20 cellular contexts compared by ENCODE assay signal in the genomic region with DNA sequence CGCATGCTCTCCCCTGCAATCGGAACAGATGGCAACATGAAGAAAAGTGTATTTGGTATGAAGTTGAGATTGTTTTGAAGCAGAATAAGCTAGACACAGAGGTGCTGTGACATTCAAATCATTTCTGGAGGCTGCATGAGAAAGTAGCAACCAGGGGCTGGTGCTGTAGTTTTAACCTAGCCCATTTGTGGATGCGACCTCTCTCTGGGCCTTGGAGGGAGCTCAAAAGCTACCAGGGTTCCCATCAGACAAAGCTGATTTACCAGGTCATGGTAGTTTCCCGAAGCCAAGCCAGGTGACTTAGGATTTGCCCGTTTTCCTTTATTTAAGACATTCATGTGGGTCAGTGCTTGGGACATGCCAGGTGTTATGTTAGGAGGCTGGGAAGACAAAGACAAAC.
DNase-seq lines count a peak whose midpoint lies in the region; ATAC-seq, FAIRE-seq and TF ChIP-seq lines count a peak whose summit lies in the region.
"Had no signal": no experiment of that assay in that cellular context is flagged by ENCODE, and none has a peak within 500 bp of the region (broad histone marks: within the 10 kb centered on the region; RNA-seq: fewer than 3 reads in every experiment).

No MANE protein-coding gene starts in this region.

- H3K36me3 ChIP-seq in right lobe of liver (no peaks in the 10 kb centered on the region), HepG2 (replicated peaks in 1 of 2; ENCODE audit: control insufficient read depth in 1 of 2, insufficient read depth in 2 of 2, low read length in 2 of 2) (no peaks in the 10 kb centered on the region), PC-9 (ENCODE audit: low read depth) (no peaks in the 10 kb centered on the region)
- H3K36me3 ChIP-seq: HAP-1, SJCRH30 had no signal

- no peaks in the 10 kb centered on the region for H3K36me3 Mint-ChIP-seq in nephron progenitor cell (ENCODE audit: low read depth)
- H3K36me3 Mint-ChIP-seq: CD4-positive, alpha-beta memory T cell; IgD-negative memory B cell had no signal

- H3K27me3 ChIP-seq in right lobe of liver (no peaks in the 10 kb centered on the region), HepG2 (ENCODE audit: control insufficient read depth in 1 of 2, insufficient read depth in 2 of 2, low read length in 2 of 2) (peaks cover 21 to 76% of the 10 kb centered on the region in 2 experiments), PC-9 (ENCODE audit: insufficient read depth, low read depth) (peaks cover 35% of the 10 kb centered on the region)

- no peak overlapping the region for H3K4me2 ChIP-seq in HepG2 (ENCODE audit: low read depth, low read length)
- peak overlapping the region; percentile 94; the same call in 1 of the 2 replicates for H3K4me2 ChIP-seq in PC-9

- WGBS in right lobe of liver (ENCODE audit: insufficient coverage, low coverage, low lambda C conversion rate, missing lambda C conversion rate) = 88% methylated on average over 5 of the region's 5 CpGs
- 38% methylated on average over 5 of the region's 5 CpGs for WGBS in HepG2 (ENCODE audit: low lambda C conversion rate)

- H3K4me3 Mint-ChIP-seq in nephron progenitor cell = no peak overlapping the region

- FAIRE-seq in HepG2 (lab: Jason Lieb, UNC) = no peak
- FAIRE-seq: G401.6, GM12892, GM18507 had no signal

- peak in 2 of 3 donors; percentile 2 to 3 for DNase-seq in right lobe of liver
- DNase-seq in HepG2 (ENCODE audit: low spot score) = no peak
- DNase-seq in PC-9 = no peak
- DNase-seq in nephron progenitor cell = no peak
- no peak for DNase-seq in sciatic nerve (ENCODE audit: low spot score)
- DNase-seq in ureter (ENCODE audit: low spot score) = no peak
- DNase-seq in DMS 273 treated with DMSO at 0.1 percent for 48 hours (lab: John Stamatoyannopoulos, UW) = no peak
- DNase-seq: Caco-2; CD4-positive, alpha-beta memory T cell; DMS153; NCI-H2029; NCI-H2227 treated with DMSO at 0.1 percent for 48 hours; NCI-H748 treated with DMSO at 0.1 percent for 48 hours had no signal

- ATAC-seq in right lobe of liver = no peak
- no peak for ATAC-seq in HepG2
- ATAC-seq in sciatic nerve = no peak

- H3K4me3 ChIP-seq in right lobe of liver = no peak overlapping the region
- H3K4me3 ChIP-seq in HepG2 (replicated peaks in 1 of 3; ENCODE audit: insufficient read depth in 1 of 3, low read depth in 2 of 3, low read length in 3 of 3) = no peak overlapping the region
- H3K4me3 ChIP-seq in PC-9 = no peak overlapping the region
- H3K4me3 ChIP-seq: HAP-1 had no signal

- H3K9me2 ChIP-seq in PC-9 (ENCODE audit: insufficient read depth) = no peaks in the 10 kb centered on the region

- no peaks in the 10 kb centered on the region for H3K9me3 Mint-ChIP-seq in nephron progenitor cell
- H3K9me3 Mint-ChIP-seq: CD4-positive, alpha-beta memory T cell had no signal

- peaks cover 7% of the 10 kb centered on the region; the same call in 1 of the 2 replicates for H3F3A ChIP-seq in PC-9 (ENCODE audit: insufficient read depth, low read depth)

- no peaks in the 10 kb centered on the region for H3K4me1 Mint-ChIP-seq in nephron progenitor cell

- H3K79me2 ChIP-seq in HepG2 (ENCODE audit: insufficient read depth, low read length) (no peaks in the 10 kb centered on the region), PC-9 (ENCODE audit: low read depth) (no peaks in the 10 kb centered on the region)

- BruUV-seq in HepG2 (replicated peaks; lab: Mats Ljungman, UMichigan) (no TSS peak), PC-9 (replicated peaks; lab: Mats Ljungman, UMichigan) (no TSS peak)

- POLR2A ChIA-PET in HepG2 (lab: Yijun Ruan, JAX) = no interaction called here
- POLR2A ChIA-PET in PC-9 (lab: Charles Lee; ENCODE audit: unreplicated experiment) = interaction anchor here (0.5 to 0.6 kb wide), 2 partner anchors 34 to 264 kb away, joined by 3 to 9 read pairs; no protein-coding TSS in a partner anchor

- no peak overlapping the region for H3K27ac ChIP-seq in right lobe of liver
- H3K27ac ChIP-seq in HepG2 (ENCODE audit: extremely low read length, insufficient read depth, low read length) = no peak overlapping the region
- no peak overlapping the region for H3K27ac ChIP-seq in PC-9
- H3K27ac ChIP-seq: GM23248, SJCRH30 had no signal

- TF ChIP-seq POLR2A in right lobe of liver (IDR thresholded peaks at IDR 0.05) (no peak), HepG2 (IDR thresholded peaks at IDR 0.05; ENCODE audit: insufficient read depth in 1 of 2, low read depth in 2 of 2, low read length in 2 of 2) (no peak)

- no peaks in the 10 kb centered on the region for H3K9me3 ChIP-seq in right lobe of liver
- H3K9me3 ChIP-seq in HepG2 (ENCODE audit: low read length) = no peaks in the 10 kb centered on the region
- no peaks in the 10 kb centered on the region for H3K9me3 ChIP-seq in PC-9 (ENCODE audit: insufficient read depth, low read depth)
- H3K9me3 ChIP-seq: Caco-2, HAP-1, SJCRH30 had no signal

- CTCF ChIA-PET in HepG2 (lab: Yijun Ruan, JAX; ENCODE audit: low intra/inter-chr PET ratio, low total read pairs) (interaction anchor here (1.7 kb wide), 1 partner anchor 14 kb away, joined by 5 read pairs; no protein-coding TSS in a partner anchor), PC-9 (lab: Charles Lee) (interaction anchor here (0.6 kb wide), 2 partner anchors 208 to 415 kb away, joined by 3 to 5 read pairs; no protein-coding TSS in a partner anchor)

- no peak for TF ChIP-seq EP300 in HepG2 (IDR thresholded peaks at IDR 0.05; ENCODE audit: low read depth in 2 of 2, low read length in 2 of 2)
- TF ChIP-seq EP300 in HepG2 (CRISPR knock-in tag; IDR thresholded peaks at IDR 0.05; ENCODE audit: borderline replicate concordance) = no peak

- H3K27ac Mint-ChIP-seq in nephron progenitor cell = peak overlapping the region; percentile 14
- H3K27ac Mint-ChIP-seq: CD4-positive, alpha-beta memory T cell; IgD-negative memory B cell had no signal

- no peak overlapping the region for H2AFZ ChIP-seq in HepG2 (ENCODE audit: low read length)
- no peak overlapping the region for H2AFZ ChIP-seq in PC-9
- H2AFZ ChIP-seq: GM23248 had no signal

- intact Hi-C loops in right lobe of liver (cut with DNase I) (no loop called here), HepG2 (cut with micrococcal nuclease; ENCODE audit: unreplicated experiment) (no loop called here), PC-9 (cut with micrococcal nuclease; ENCODE audit: unreplicated experiment) (no loop called here), sciatic nerve (cut with DNase I) (no loop called here)

- peaks cover 62% of the 10 kb centered on the region for H3K27me3 Mint-ChIP-seq in nephron progenitor cell (ENCODE audit: low read depth, poor library complexity)

- in situ Hi-C loops in HepG2 (cut with HindIII; ENCODE audit: extremely low pct_ligation_motif_present, low pct_unique_long_range_greater_than_20kb) = no loop called here

- no peak overlapping the region for H3K9ac ChIP-seq in HepG2 (ENCODE audit: insufficient read depth, low read depth, low read length)
- H3K9ac ChIP-seq: GM23248 had no signal

- TF ChIP-seq CTCF in right lobe of liver (IDR thresholded peaks at IDR 0.05) (no peak), HepG2 (CRISPR knock-in tag; IDR thresholded peaks at IDR 0.05) (no peak), PC-9 (conservative IDR thresholded peaks at IDR 0.05) (no peak), nephron progenitor cell (IDR thresholded peaks at IDR 0.05) (no peak)

- H4K20me1 ChIP-seq in HepG2 (ENCODE audit: insufficient read depth, low read length) (no peaks in the 10 kb centered on the region; the same call in 1 of the 2 replicates), PC-9 (ENCODE audit: insufficient read depth) (no peaks in the 10 kb centered on the region)

- no peak for TF ChIP-seq RAD21 in HepG2 (CRISPR knock-in tag; IDR thresholded peaks at IDR 0.05)

- peaks cover 0 to 5% (median 0%) of the 10 kb centered on the region in 4 donors for H3K4me1 ChIP-seq in right lobe of liver
- peaks cover 13% of the 10 kb centered on the region for H3K4me1 ChIP-seq in HepG2 (ENCODE audit: insufficient read depth, low read length)
- H3K4me1 ChIP-seq in PC-9 (replicated peaks; ENCODE audit: insufficient read depth) = peaks cover 10% of the 10 kb centered on the region
- H3K4me1 ChIP-seq: HAP-1 had no signal

TF ChIP-seq in HepG2, 621 proteins besides CTCF, POLR2A, EP300 and RAD21 (continues in another document):
- TF ChIP-seq, protein P1, sequence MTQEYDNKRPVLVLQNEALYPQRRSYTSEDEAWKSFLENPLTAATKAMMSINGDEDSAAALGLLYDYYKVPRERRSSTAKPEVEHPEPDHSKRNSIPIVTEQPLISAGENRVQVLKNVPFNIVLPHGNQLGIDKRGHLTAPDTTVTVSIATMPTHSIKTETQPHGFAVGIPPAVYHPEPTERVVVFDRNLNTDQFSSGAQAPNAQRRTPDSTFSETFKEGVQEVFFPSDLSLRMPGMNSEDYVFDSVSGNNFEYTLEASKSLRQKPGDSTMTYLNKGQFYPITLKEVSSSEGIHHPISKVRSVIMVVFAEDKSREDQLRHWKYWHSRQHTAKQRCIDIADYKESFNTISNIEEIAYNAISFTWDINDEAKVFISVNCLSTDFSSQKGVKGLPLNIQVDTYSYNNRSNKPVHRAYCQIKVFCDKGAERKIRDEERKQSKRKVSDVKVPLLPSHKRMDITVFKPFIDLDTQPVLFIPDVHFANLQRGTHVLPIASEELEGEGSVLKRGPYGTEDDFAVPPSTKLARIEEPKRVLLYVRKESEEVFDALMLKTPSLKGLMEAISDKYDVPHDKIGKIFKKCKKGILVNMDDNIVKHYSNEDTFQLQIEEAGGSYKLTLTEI (CRISPR knock-in tag; conservative IDR thresholded peaks at IDR 0.05) = no peak
- TF ChIP-seq CREB1 (IDR thresholded peaks at IDR 0.05) (no peak), CREB1 (CRISPR knock-in tag; IDR thresholded peaks at IDR 0.05) (no peak), ZNF317 (CRISPR knock-in tag; IDR thresholded peaks at IDR 0.05) (no peak), ARNT (IDR thresholded peaks at IDR 0.05) (no peak), ZNF607 (CRISPR knock-in tag; IDR thresholded peaks at IDR 0.05; ENCODE audit: borderline replicate concordance) (no peak), HNF4A (CRISPR knock-in tag; IDR thresholded peaks at IDR 0.05) (no peak), ZC3H13 (CRISPR knock-in tag; IDR thresholded peaks at IDR 0.05) (no peak)
- TF ChIP-seq, protein P2, sequence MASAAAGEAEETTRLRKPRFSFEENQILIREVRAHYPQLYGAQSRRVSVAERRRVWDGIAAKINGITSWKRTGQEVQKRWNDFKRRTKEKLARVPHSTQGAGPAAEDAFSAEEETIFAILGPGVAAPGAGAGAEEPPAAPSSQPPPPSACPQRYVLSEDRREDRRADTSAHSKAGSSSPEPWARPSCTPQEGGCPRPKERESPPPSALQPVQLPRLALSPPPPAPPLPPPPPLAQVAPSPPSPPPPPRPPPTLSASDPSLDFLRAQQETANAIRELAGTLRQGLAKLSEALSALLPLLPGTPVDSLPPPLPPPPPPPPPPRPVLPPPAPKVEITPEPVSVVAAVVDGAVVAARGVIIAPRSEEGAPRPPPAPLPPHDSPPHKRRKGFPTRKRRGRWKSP (CRISPR knock-in tag; IDR thresholded peaks at IDR 0.05) = no peak

Comparison
In these comparisons a context has a peak if more than half of its experiments do, and no peak if none do; other contexts are left out.
1. DNase-seq: peak in right lobe of liver (2 of 3); none in HepG2 (single experiment), PC-9 (0 of 2), nephron progenitor cell (single experiment), sciatic nerve (single experiment), ureter (single experiment) and DMS 273 treated with DMSO at 0.1 percent for 48 hours (single experiment).